In the genomic region with DNA sequence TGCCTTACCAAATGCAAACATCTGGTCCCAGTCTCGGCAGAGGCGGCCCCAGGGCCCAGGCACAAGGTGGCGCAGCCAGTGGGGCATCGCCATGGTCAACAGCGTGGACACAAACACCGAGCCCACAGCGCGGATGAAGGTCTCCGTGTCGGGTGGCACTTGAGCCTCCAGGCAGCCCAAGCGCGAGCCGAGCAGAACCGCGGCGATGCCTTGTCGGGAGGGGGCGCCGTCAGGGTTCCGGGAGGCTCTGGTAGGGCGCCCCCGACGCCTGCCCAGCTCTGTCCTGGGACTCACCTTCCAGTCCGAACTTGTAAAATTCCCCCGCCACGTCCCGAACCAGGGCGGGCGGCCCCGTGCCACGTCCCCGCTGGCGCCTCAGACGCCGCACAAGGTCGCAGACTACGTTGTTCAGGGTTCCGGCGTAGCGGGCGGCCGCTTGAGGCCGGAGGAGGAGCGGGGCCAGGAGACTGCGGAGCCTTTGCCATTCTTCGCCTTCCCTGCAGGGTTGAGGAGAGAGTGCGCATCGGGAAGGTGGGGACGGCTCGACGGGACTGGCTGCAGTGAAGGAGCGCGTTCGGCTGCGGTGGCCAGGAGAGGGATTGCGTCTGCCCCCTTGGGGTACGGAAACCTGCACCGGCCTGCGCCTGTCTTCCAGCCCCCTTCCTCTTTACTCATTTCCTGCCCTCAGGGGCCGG, we compare ENCODE assay signal across 1 cellular context.
TF ChIP-seq lines count a peak whose summit lies in the region.

No MANE protein-coding gene starts in this region.

TF ChIP-seq in liver, 16 proteins besides CTCF, POLR2A, EP300 and RAD21 (continued from another document):
- TF ChIP-seq RXRA (IDR thresholded peaks at IDR 0.05) (no peak), HNF4G (IDR thresholded peaks at IDR 0.05) (no peak), JUND (IDR thresholded peaks at IDR 0.05) (no peak)
